ENCODE assay signal across 1 cellular context in genomic region chr5:72241346-72242003, GRCh38.
TF ChIP-seq lines count a peak whose summit lies in the region.

No MANE protein-coding gene starts in this region.

TF ChIP-seq in HepG2, 621 proteins besides CTCF, POLR2A, EP300 and RAD21 (continued from another document):
- TF ChIP-seq ZNF691 (CRISPR knock-in tag; IDR thresholded peaks at IDR 0.05; ENCODE audit: borderline replicate concordance, low read depth) (no peak), HMG20A (CRISPR knock-in tag; IDR thresholded peaks at IDR 0.05; ENCODE audit: borderline replicate concordance) (peak; percentile 76), ZNF331 (CRISPR knock-in tag; IDR thresholded peaks at IDR 0.05) (peak; percentile 81; the same call in 1 of the 2 replicates), DRAP1 (CRISPR knock-in tag; IDR thresholded peaks at IDR 0.05) (no peak), ZNF7 (CRISPR knock-in tag; IDR thresholded peaks at IDR 0.05) (no peak), ZNF660 (CRISPR knock-in tag; IDR thresholded peaks at IDR 0.05; ENCODE audit: borderline replicate concordance, low read depth) (no peak), NFYC (CRISPR knock-in tag; IDR thresholded peaks at IDR 0.05) (peak; percentile 33; the same call in 1 of the 2 replicates), ZNF547 (CRISPR knock-in tag; IDR thresholded peaks at IDR 0.05) (no peak), ARID2 (CRISPR knock-in tag; IDR thresholded peaks at IDR 0.05; ENCODE audit: borderline replicate concordance) (no peak), HMG20B (CRISPR knock-in tag; conservative IDR thresholded peaks at IDR 0.05) (peak; percentile 54; the same call in 1 of the 2 replicates), USF2 (IDR thresholded peaks at IDR 0.05; ENCODE audit: low read depth, low read length) (no peak), USF2 (CRISPR knock-in tag; IDR thresholded peaks at IDR 0.05; ENCODE audit: borderline replicate concordance) (no peak), ZBTB34 (CRISPR knock-in tag; IDR thresholded peaks at IDR 0.05) (peak; percentile 99), MAX (IDR thresholded peaks at IDR 0.05) (peak; percentile 73), ZFAT (CRISPR knock-in tag; conservative IDR thresholded peaks at IDR 0.05) (no peak), CBX5 (CRISPR knock-in tag; IDR thresholded peaks at IDR 0.05; ENCODE audit: borderline replicate concordance) (no peak; the same call in 1 of the 2 replicates), ZGPAT (CRISPR knock-in tag; IDR thresholded peaks at IDR 0.05) (peak; percentile 64; the same call in 1 of the 2 replicates), ZSCAN21 (CRISPR knock-in tag; IDR thresholded peaks at IDR 0.05; ENCODE audit: borderline replicate concordance) (no peak), DDIT3 (CRISPR knock-in tag; IDR thresholded peaks at IDR 0.05) (no peak)
TF ChIP-seq in HepG2: peak in this region for 112.
